ENCODE assay signal across 30 cellular contexts in genomic region chr7:26645126-26645525, GRCh38.
"Had no signal": no experiment of that assay in that cellular context is flagged by ENCODE, and none has a peak within 500 bp of the region (broad histone marks: within the 10 kb centered on the region; RNA-seq: fewer than 3 reads in every experiment).

No MANE protein-coding gene starts in this region.

- H3K4me3 Mint-ChIP-seq: activated CD8-positive, alpha-beta T cell treated with anti-CD3 and anti-CD28 coated beads for 36 hours; activated T-cell treated with anti-CD3 and anti-CD28 coated beads, Interleukin-2, amount 50 U/mL, for 4 hours; activated T-helper 17 cell treated with anti-CD3 and anti-CD28 coated beads, Interleukin-2, amount 50 U/mL, for 72 hours; effector memory CD8-positive, alpha-beta T cell; nephron progenitor cell had no signal

- H3K27ac Mint-ChIP-seq: activated CD8-positive, alpha-beta T cell treated with anti-CD3 and anti-CD28 coated beads for 36 hours; activated T-helper 17 cell treated with anti-CD3 and anti-CD28 coated beads, Interleukin-2, amount 50 U/mL, for 72 hours; effector memory CD8-positive, alpha-beta T cell; nephron progenitor cell; progenitor cell of endocrine pancreas had no signal

- H3K4me1 ChIP-seq: gastrocnemius medialis, left lung, lower lobe of right lung, testis, transverse colon, uterus had no signal

- H3K4me1 Mint-ChIP-seq: activated T-helper 17 cell treated with anti-CD3 and anti-CD28 coated beads, Interleukin-2, amount 50 U/mL, for 72 hours had no signal

- H3K9me3 ChIP-seq: gastrocnemius medialis, left lung, lower lobe of right lung, ovary, testis, transverse colon, uterus had no signal

- H3K27me3 ChIP-seq: brain microvascular endothelial cell, gastrocnemius medialis, left lung, ovary, testis, transverse colon, uterus had no signal

- FAIRE-seq: astrocyte, islet of Langerhans, TTC549 had no signal

- H3K27me3 Mint-ChIP-seq: effector memory CD8-positive, alpha-beta T cell; progenitor cell of endocrine pancreas had no signal

- H3K27ac ChIP-seq: brain microvascular endothelial cell, gastrocnemius medialis, left lung, lower lobe of right lung, ovary, skin epidermis, testis, transverse colon, uterus had no signal

- DNase-seq: activated CD4-positive, alpha-beta T cell treated with anti-CD3 and anti-CD28 coated beads for 1 hour; activated CD4-positive, alpha-beta T cell treated with anti-CD3 and anti-CD28 coated beads, Interleukin-2, amount 50 U/mL, for 1 hour; activated CD8-positive, alpha-beta T cell treated with anti-CD3 and anti-CD28 coated beads for 36 hours; activated gamma-delta T cell treated with Interleukin-2 at 50 U/mL for 16 hours; activated naive CD4-positive, alpha-beta T cell treated with anti-CD3 and anti-CD28 coated beads, Interleukin-2, amount 50 U/mL, for 16 hours; activated T-cell treated with anti-CD3 and anti-CD28 coated beads, Interleukin-2, amount 50 U/mL, for 4 hours; amniotic stem cell; brain microvascular endothelial cell; cortex of kidney; effector memory CD8-positive, alpha-beta T cell; erythroblast; gastrocnemius medialis; glutamatergic neuron; left lung; lower lobe of right lung; nephron progenitor cell; ovary; stimulated activated CD4-positive, alpha-beta T cell treated with anti-CD3 and anti-CD28 coated beads, Interleukin-12 subunit alpha, Interleukin-12 subunit beta, amount 100 ng/mL, for 4 hours; stimulated activated CD4-positive, alpha-beta T cell treated with anti-CD3 and anti-CD28 coated beads, Interleukin-4, amount 100 ng/mL, for 1 hour; stimulated activated naive CD8-positive, alpha-beta T cell treated with anti-CD3 and anti-CD28 coated beads, Interleukin-15, Interleukin-2, amounts not matched to agents 100 U/mL and 50 U/mL, for 24 hours; testis; transverse colon; uterus had no signal

- H3K9me3 Mint-ChIP-seq: activated CD8-positive, alpha-beta T cell treated with anti-CD3 and anti-CD28 coated beads for 36 hours; activated T-cell treated with anti-CD3 and anti-CD28 coated beads, Interleukin-2, amount 50 U/mL, for 4 hours; activated T-helper 17 cell treated with anti-CD3 and anti-CD28 coated beads, Interleukin-2, amount 50 U/mL, for 72 hours; effector memory CD8-positive, alpha-beta T cell; nephron progenitor cell had no signal

- H3K4me3 ChIP-seq: gastrocnemius medialis, left lung, lower lobe of right lung, ovary, skin epidermis, testis, transverse colon, uterus had no signal

- ATAC-seq: activated CD8-positive, alpha-beta T cell treated with anti-CD3 and anti-CD28 coated beads for 36 hours; activated T-cell treated with anti-CD3 and anti-CD28 coated beads, Interleukin-2, amount 50 U/mL, for 4 hours; activated T-helper 17 cell treated with anti-CD3 and anti-CD28 coated beads, Interleukin-2, amount 50 U/mL, for 72 hours; effector memory CD8-positive, alpha-beta T cell; gastrocnemius medialis; left lung; lower lobe of right lung; sciatic nerve; stimulated activated naive CD8-positive, alpha-beta T cell treated with anti-CD3 and anti-CD28 coated beads, Interleukin-15, Interleukin-2, amounts not matched to agents 100 U/mL and 50 U/mL, for 24 hours had no signal

- H3K36me3 ChIP-seq: brain microvascular endothelial cell, gastrocnemius medialis, left lung, lower lobe of right lung, ovary, transverse colon, uterus had no signal
